Comparison of ENCODE assay signal across 1 cellular context in genomic region chr15:66072616-66073361, GRCh38.
TF ChIP-seq lines count a peak whose summit lies in the region.

No MANE protein-coding gene starts in this region.

TF ChIP-seq in GM23338, 12 proteins besides CTCF, POLR2A, EP300 and RAD21 (continued from another document):
- TF ChIP-seq, protein P1, sequence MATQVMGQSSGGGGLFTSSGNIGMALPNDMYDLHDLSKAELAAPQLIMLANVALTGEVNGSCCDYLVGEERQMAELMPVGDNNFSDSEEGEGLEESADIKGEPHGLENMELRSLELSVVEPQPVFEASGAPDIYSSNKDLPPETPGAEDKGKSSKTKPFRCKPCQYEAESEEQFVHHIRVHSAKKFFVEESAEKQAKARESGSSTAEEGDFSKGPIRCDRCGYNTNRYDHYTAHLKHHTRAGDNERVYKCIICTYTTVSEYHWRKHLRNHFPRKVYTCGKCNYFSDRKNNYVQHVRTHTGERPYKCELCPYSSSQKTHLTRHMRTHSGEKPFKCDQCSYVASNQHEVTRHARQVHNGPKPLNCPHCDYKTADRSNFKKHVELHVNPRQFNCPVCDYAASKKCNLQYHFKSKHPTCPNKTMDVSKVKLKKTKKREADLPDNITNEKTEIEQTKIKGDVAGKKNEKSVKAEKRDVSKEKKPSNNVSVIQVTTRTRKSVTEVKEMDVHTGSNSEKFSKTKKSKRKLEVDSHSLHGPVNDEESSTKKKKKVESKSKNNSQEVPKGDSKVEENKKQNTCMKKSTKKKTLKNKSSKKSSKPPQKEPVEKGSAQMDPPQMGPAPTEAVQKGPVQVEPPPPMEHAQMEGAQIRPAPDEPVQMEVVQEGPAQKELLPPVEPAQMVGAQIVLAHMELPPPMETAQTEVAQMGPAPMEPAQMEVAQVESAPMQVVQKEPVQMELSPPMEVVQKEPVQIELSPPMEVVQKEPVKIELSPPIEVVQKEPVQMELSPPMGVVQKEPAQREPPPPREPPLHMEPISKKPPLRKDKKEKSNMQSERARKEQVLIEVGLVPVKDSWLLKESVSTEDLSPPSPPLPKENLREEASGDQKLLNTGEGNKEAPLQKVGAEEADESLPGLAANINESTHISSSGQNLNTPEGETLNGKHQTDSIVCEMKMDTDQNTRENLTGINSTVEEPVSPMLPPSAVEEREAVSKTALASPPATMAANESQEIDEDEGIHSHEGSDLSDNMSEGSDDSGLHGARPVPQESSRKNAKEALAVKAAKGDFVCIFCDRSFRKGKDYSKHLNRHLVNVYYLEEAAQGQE (IDR thresholded peaks at IDR 0.05; ENCODE audit: unreplicated experiment) = no peak
- TF ChIP-seq EZH2 (IDR thresholded peaks at IDR 0.05; ENCODE audit: low read depth, unreplicated experiment) = no peak
- TF ChIP-seq ZNF331 (CRISPR knock-in tag; IDR thresholded peaks at IDR 0.05; ENCODE audit: low read depth) = no peak
- no peak for TF ChIP-seq ZNF114 (CRISPR knock-in tag; IDR thresholded peaks at IDR 0.05)
- TF ChIP-seq, protein P2, sequence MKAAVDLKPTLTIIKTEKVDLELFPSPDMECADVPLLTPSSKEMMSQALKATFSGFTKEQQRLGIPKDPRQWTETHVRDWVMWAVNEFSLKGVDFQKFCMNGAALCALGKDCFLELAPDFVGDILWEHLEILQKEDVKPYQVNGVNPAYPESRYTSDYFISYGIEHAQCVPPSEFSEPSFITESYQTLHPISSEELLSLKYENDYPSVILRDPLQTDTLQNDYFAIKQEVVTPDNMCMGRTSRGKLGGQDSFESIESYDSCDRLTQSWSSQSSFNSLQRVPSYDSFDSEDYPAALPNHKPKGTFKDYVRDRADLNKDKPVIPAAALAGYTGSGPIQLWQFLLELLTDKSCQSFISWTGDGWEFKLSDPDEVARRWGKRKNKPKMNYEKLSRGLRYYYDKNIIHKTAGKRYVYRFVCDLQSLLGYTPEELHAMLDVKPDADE (IDR thresholded peaks at IDR 0.05) = no peak
- TF ChIP-seq POLR2AphosphoS5 (IDR thresholded peaks at IDR 0.05; ENCODE audit: low read depth) = no peak
- TF ChIP-seq JUNB (IDR thresholded peaks at IDR 0.05; ENCODE audit: unreplicated experiment) = no peak
- no peak for TF ChIP-seq STAT1 (IDR thresholded peaks at IDR 0.05; ENCODE audit: unreplicated experiment)
- no peak for TF ChIP-seq ZNF462 (CRISPR knock-in tag; IDR thresholded peaks at IDR 0.05)
- TF ChIP-seq CREB1 (CRISPR knock-in tag; IDR thresholded peaks at IDR 0.05; ENCODE audit: low read depth) = no peak
- TF ChIP-seq EZH2phosphoT487 (IDR thresholded peaks at IDR 0.05; ENCODE audit: unreplicated experiment) = no peak
